36 cellular contexts compared by ENCODE assay signal in genomic region chr15:83498801-83499200, GRCh38. TPM values are rescaled to one million over a fixed set of nuclear protein-coding genes. Genes with fewer than 3 reads are reported as not detected.
DNase-seq lines count a peak whose midpoint lies in the region; ATAC-seq and TF ChIP-seq lines count a peak whose summit lies in the region.
"Had no signal": no experiment of that assay in that cellular context is flagged by ENCODE, and none has a peak within 500 bp of the region (broad histone marks: within the 10 kb centered on the region; RNA-seq: fewer than 3 reads in every experiment).

No MANE protein-coding gene starts in this region.

- peak; percentile 30 for ATAC-seq in body of pancreas
- no peak for ATAC-seq in foreskin keratinocyte
- ATAC-seq: activated CD4-positive, alpha-beta T cell treated with anti-CD3 and anti-CD28 coated beads for 36 hours; activated CD8-positive, alpha-beta T cell treated with anti-CD3 and anti-CD28 coated beads, Interleukin-2, amount 10 ng/mL, durations not matched to agents 7 days and 5 days; activated T-helper 17 cell treated with anti-CD3 and anti-CD28 coated beads, Interleukin-2, amount 50 U/mL, for 72 hours; CD8-positive, alpha-beta T cell; right cardiac atrium; stimulated activated naive CD8-positive, alpha-beta T cell treated with anti-CD3 and anti-CD28 coated beads, Interleukin-15, Interleukin-2, amounts not matched to agents 100 U/mL and 50 U/mL, for 24 hours had no signal

- H3K4me1 Mint-ChIP-seq in progenitor cell of endocrine pancreas (ENCODE audit: low read depth), result peaks cover 9% of the 10 kb centered on the region
- H3K4me1 Mint-ChIP-seq: activated CD4-positive, alpha-beta T cell treated with anti-CD3 and anti-CD28 coated beads for 36 hours; activated T-helper 17 cell treated with anti-CD3 and anti-CD28 coated beads, Interleukin-2, amount 50 U/mL, for 72 hours; brain; naive B cell had no signal

- H3K27ac ChIP-seq in body of pancreas (no peak overlapping the region), iPS DF 6.9 (ENCODE audit: low read length) (no peak overlapping the region), foreskin keratinocyte (no peak overlapping the region)
- H3K27ac ChIP-seq: esophagus squamous epithelium, neutrophil, vagina had no signal

- H3K27ac Mint-ChIP-seq in progenitor cell of endocrine pancreas, result peak overlapping the region; percentile 79
- H3K27ac Mint-ChIP-seq: activated CD4-positive, alpha-beta T cell treated with anti-CD3 and anti-CD28 coated beads for 36 hours; activated CD8-positive, alpha-beta T cell treated with anti-CD3 and anti-CD28 coated beads, Interleukin-2, amount 10 ng/mL, durations not matched to agents 7 days and 5 days; activated T-helper 17 cell treated with anti-CD3 and anti-CD28 coated beads, Interleukin-2, amount 50 U/mL, for 72 hours; brain; CD8-positive, alpha-beta T cell; naive B cell had no signal

- peaks cover 11% of the 10 kb centered on the region for H3K9me3 Mint-ChIP-seq in progenitor cell of endocrine pancreas (ENCODE audit: low read depth)

- peaks cover 5% of the 10 kb centered on the region for H3K36me3 Mint-ChIP-seq in progenitor cell of endocrine pancreas (ENCODE audit: insufficient read depth)
- H3K36me3 Mint-ChIP-seq: CD8-positive, alpha-beta T cell had no signal

- H3K4me1 ChIP-seq in body of pancreas, result peaks cover 4% of the 10 kb centered on the region
- peaks cover 3% of the 10 kb centered on the region; the same call in 1 of the 2 replicates for H3K4me1 ChIP-seq in iPS DF 6.9 (ENCODE audit: control insufficient read depth, insufficient read depth, low read length)
- no peaks in the 10 kb centered on the region for H3K4me1 ChIP-seq in foreskin keratinocyte
- H3K4me1 ChIP-seq: BE2C, esophagus squamous epithelium, vagina had no signal

- H3K4me3 ChIP-seq in H7 (ENCODE audit: insufficient read depth, low read depth, low read length) (no peak overlapping the region), body of pancreas (no peak overlapping the region), iPS DF 6.9 (ENCODE audit: low read length) (no peak overlapping the region)
- H3K4me3 ChIP-seq: esophagus squamous epithelium, smooth muscle cell, vagina had no signal

- DNase-seq in H7 (peak; percentile 45), body of pancreas (no peak), iPS DF 6.9 (ENCODE audit: low read depth, low spot score) (peak; percentile 45), progenitor cell of endocrine pancreas (ENCODE audit: low spot score, unreplicated experiment) (no peak), HuH-7 (ENCODE audit: low spot score) (no peak), foreskin keratinocyte (no peak)
- DNase-seq in stimulated activated CD4-positive, alpha-beta T cell treated with anti-CD3 and anti-CD28 coated beads, Interleukin-15, amount 100 ng/mL, for 24 hours, result no peak
- DNase-seq in activated CD4-positive, CD25-positive, alpha-beta regulatory T cell (lab: John Stamatoyannopoulos, UW), result no peak
- DNase-seq: ACHN; activated CD4-positive, alpha-beta T cell treated with anti-CD3 and anti-CD28 coated beads for 36 hours; activated CD8-positive, alpha-beta T cell treated with anti-CD3 and anti-CD28 coated beads, Interleukin-2, amount 10 ng/mL, durations not matched to agents 7 days and 5 days; activated naive CD4-positive, alpha-beta T cell treated with anti-CD3 and anti-CD28 coated beads, Interleukin-2, amount 50 U/mL, for 16 hours; BE2C; CD8-positive, alpha-beta T cell; cerebellar nuclear complex; dermis blood vessel endothelial cell; DMS153; esophagus squamous epithelium; hippocampal formation; midbrain; MM.1S; naive B cell; NCI-H1417 treated with DMSO at 0.1 percent for 48 hours; NCI-H2081 treated with DMSO at 0.1 percent for 48 hours; NCI-H446; NCI-H748 treated with DMSO at 0.1 percent for 48 hours; posterior cingulate gyrus; right cardiac atrium; stimulated activated CD4-positive, alpha-beta T cell treated with anti-CD3 and anti-CD28 coated beads, Interleukin-1b, Interleukin-23, amount 100 ng/mL, for 48 hours; stimulated activated naive CD8-positive, alpha-beta T cell treated with anti-CD3 and anti-CD28 coated beads, Interleukin-15, Interleukin-2, amounts not matched to agents 100 U/mL and 50 U/mL, for 24 hours; SW 1271 had no signal

- TF ChIP-seq POLR2A in body of pancreas (IDR thresholded peaks at IDR 0.05), result no peak

- 43 to 45% methylated on average over 3 of the region's 3 CpGs for WGBS in body of pancreas, 2 donors
- no CpG with 5 or more reads among the region's 3 CpGs for WGBS in iPS DF 6.9 (ENCODE audit: insufficient coverage, insufficient read length)

- H3K9me3 ChIP-seq in body of pancreas, result peaks cover 0 to 7% (median 0%) of the 10 kb centered on the region in 3 donors
- H3K9me3 ChIP-seq in iPS DF 6.9 (ENCODE audit: control insufficient read depth, insufficient read depth, low read length), result no peaks in the 10 kb centered on the region; the same call in 1 of the 2 replicates
- H3K9me3 ChIP-seq: BE2C, neutrophil, vagina had no signal

- no peak overlapping the region for H3K4me3 Mint-ChIP-seq in progenitor cell of endocrine pancreas (ENCODE audit: low read depth)
- H3K4me3 Mint-ChIP-seq: activated CD4-positive, alpha-beta T cell treated with anti-CD3 and anti-CD28 coated beads for 36 hours; activated CD8-positive, alpha-beta T cell treated with anti-CD3 and anti-CD28 coated beads, Interleukin-2, amount 10 ng/mL, durations not matched to agents 7 days and 5 days; activated T-helper 17 cell treated with anti-CD3 and anti-CD28 coated beads, Interleukin-2, amount 50 U/mL, for 72 hours; brain; CD8-positive, alpha-beta T cell; naive B cell had no signal

- H3K36me3 ChIP-seq in H7 (replicated peaks; ENCODE audit: control insufficient read depth, insufficient read depth, low read length) (no peaks in the 10 kb centered on the region), body of pancreas (replicated peaks in 1 of 2; ENCODE audit: insufficient read depth in 1 of 2, low read depth in 2 of 2) (no peaks in the 10 kb centered on the region), iPS DF 6.9 (ENCODE audit: control insufficient read depth, insufficient read depth, low read length) (no peaks in the 10 kb centered on the region)
- H3K36me3 ChIP-seq: BE2C, esophagus squamous epithelium, neutrophil, vagina had no signal

- H3K27me3 Mint-ChIP-seq in progenitor cell of endocrine pancreas, result no peaks in the 10 kb centered on the region
- H3K27me3 Mint-ChIP-seq: brain had no signal

- intact Hi-C loops in body of pancreas (cut with DNase I), result no loop called here

- no peak for TF ChIP-seq CTCF in body of pancreas (IDR thresholded peaks at IDR 0.05)
- TF ChIP-seq CTCF in progenitor cell of endocrine pancreas (IDR thresholded peaks at IDR 0.05; ENCODE audit: unreplicated experiment), result no peak
- TF ChIP-seq CTCF in foreskin keratinocyte (conservative IDR thresholded peaks at IDR 0.05), result no peak

- H3K27me3 ChIP-seq in H7 (ENCODE audit: control insufficient read depth, insufficient read depth, low read length) (no peaks in the 10 kb centered on the region), body of pancreas (no peaks in the 10 kb centered on the region), iPS DF 6.9 (ENCODE audit: control insufficient read depth, insufficient read depth, low read length) (no peaks in the 10 kb centered on the region), foreskin keratinocyte (no peaks in the 10 kb centered on the region)
- H3K27me3 ChIP-seq: BE2C, esophagus squamous epithelium, neutrophil, vagina had no signal

RNA-seq across cellular contexts. Expression of gene SH3GL3, which starts 51.7 kb away (rescaled TPM):
- total RNA-seq in H7 (2014; rRNA removed; shearing (Covaris generic)), result 6.8 and 7.0 TPM in 2 replicates
- total RNA-seq in body of pancreas (1 to 10 TPM in 1 of 2 donors, not detected in 1; 2.3 TPM), progenitor cell of endocrine pancreas (1.1 and 1.2 TPM in 2 replicates), foreskin keratinocyte (0.20 and 0.32 TPM in 2 replicates)
- 0.22 and 0.41 TPM in 2 replicates for polyA plus RNA-seq in foreskin keratinocyte
- total RNA-seq: activated CD4-positive, alpha-beta T cell treated with anti-CD3 and anti-CD28 coated beads for 36 hours; activated CD8-positive, alpha-beta T cell treated with anti-CD3 and anti-CD28 coated beads, Interleukin-2, amount 10 ng/mL, durations not matched to agents 7 days and 5 days; CD8-positive, alpha-beta T cell; dermis blood vessel endothelial cell had no signal

Comparison
In these comparisons a context has a peak if more than half of its experiments do, and no peak if none do; other contexts are left out.
1. DNase-seq: peak in H7 (single experiment) and iPS DF 6.9 (single experiment); none in body of pancreas (0 of 4), progenitor cell of endocrine pancreas (single experiment), stimulated activated CD4-positive, alpha-beta T cell treated with anti-CD3 and anti-CD28 coated beads, Interleukin-15, amount 100 ng/mL, for 24 hours (single experiment), activated CD4-positive, CD25-positive, alpha-beta regulatory T cell (0 of 4), HuH-7 (single experiment) and foreskin keratinocyte (0 of 2).